ENCODE assay signal across 1 cellular context in genomic region chr17:49093131-49093530, GRCh38.
TF ChIP-seq lines count a peak whose summit lies in the region.

No MANE protein-coding gene starts in this region.

TF ChIP-seq in HepG2, 621 proteins besides CTCF, POLR2A, EP300 and RAD21:
- no peak for TF ChIP-seq RFX1 (IDR thresholded peaks at IDR 0.05)
- no peak for TF ChIP-seq HMG20B (CRISPR knock-in tag; conservative IDR thresholded peaks at IDR 0.05)
- TF ChIP-seq IKZF5 (CRISPR knock-in tag; IDR thresholded peaks at IDR 0.05): no peak
- no peak for TF ChIP-seq E2F2 (CRISPR knock-in tag; IDR thresholded peaks at IDR 0.05; ENCODE audit: borderline replicate concordance)
- no peak for TF ChIP-seq ZMYM3 (CRISPR knock-in tag; IDR thresholded peaks at IDR 0.05)
- TF ChIP-seq DDIT3 (CRISPR knock-in tag; IDR thresholded peaks at IDR 0.05): no peak
- no peak for TF ChIP-seq LCORL (IDR thresholded peaks at IDR 0.05)
- TF ChIP-seq LCORL (CRISPR knock-in tag; IDR thresholded peaks at IDR 0.05): no peak
- TF ChIP-seq PCBP1 (IDR thresholded peaks at IDR 0.05; ENCODE audit: borderline replicate concordance, low read depth, low read length): no peak
- TF ChIP-seq CHD2 (IDR thresholded peaks at IDR 0.05; ENCODE audit: low read depth, low read length): no peak
- TF ChIP-seq AGO1 (IDR thresholded peaks at IDR 0.05; ENCODE audit: low read depth, low read length, poor library complexity, severe bottlenecking): no peak
- TF ChIP-seq NR2F6 (IDR thresholded peaks at IDR 0.05): no peak
- no peak for TF ChIP-seq NR2F6 (CRISPR knock-in tag; IDR thresholded peaks at IDR 0.05)
- no peak for TF ChIP-seq CEBPZ (IDR thresholded peaks at IDR 0.05; ENCODE audit: low read length)
- no peak for TF ChIP-seq HOXA5 (CRISPR knock-in tag; IDR thresholded peaks at IDR 0.05)
- no peak for TF ChIP-seq ZNF30 (CRISPR knock-in tag; IDR thresholded peaks at IDR 0.05)
- TF ChIP-seq HNF1A (IDR thresholded peaks at IDR 0.05; ENCODE audit: low read depth): no peak
- no peak for TF ChIP-seq HNF1A (CRISPR knock-in tag; IDR thresholded peaks at IDR 0.05; ENCODE audit: borderline replicate concordance)
TF ChIP-seq in HepG2: peak in this region for 0.
